In the genomic region with DNA sequence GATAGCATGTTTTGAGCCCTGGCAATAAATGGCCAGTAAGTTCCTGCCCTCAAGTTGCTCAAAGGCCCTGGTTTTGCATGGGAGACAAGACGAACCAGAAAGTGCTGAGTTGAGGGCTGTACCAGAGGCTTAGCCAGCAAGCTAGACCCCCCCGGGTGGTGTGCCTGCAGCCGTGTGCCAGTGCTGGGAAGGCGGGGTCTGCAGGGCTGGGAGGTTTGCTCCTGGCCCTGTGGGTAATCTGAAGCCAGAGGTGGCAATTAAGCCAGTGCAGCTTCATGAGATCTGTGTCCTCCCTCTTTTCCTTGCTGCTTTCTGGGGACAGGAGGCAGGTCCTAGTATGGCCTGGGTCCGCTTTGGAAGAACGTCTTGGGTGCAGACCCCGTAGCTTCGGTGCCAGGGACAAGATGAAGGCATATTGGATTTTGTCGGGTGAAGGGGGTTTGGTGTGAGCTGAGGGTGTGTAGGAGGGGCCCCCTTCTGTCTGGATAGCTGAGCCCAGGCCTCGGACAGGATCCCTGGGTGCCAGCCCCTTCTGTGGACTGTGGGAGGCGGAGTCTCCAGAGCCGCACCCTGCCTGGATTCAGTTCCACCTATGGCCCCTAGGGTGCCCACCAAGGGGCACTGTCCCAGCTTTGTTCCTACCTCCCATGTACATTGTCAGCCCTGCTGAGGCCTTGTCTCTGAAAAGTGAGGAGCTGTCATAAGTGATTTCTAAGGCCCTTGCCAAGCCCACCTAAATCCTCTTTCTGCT, we compare ENCODE assay signal across 9 cellular contexts. TPM values are rescaled to one million over a fixed set of nuclear protein-coding genes. Genes with fewer than 3 reads are reported as not detected.
DNase-seq lines count a peak whose midpoint lies in the region; ATAC-seq, FAIRE-seq and TF ChIP-seq lines count a peak whose summit lies in the region.
"Had no signal": no experiment of that assay in that cellular context is flagged by ENCODE, and none has a peak within 500 bp of the region (broad histone marks: within the 10 kb centered on the region; RNA-seq: fewer than 3 reads in every experiment).

No MANE protein-coding gene starts in this region.

- H3K4me3 ChIP-seq in GM12875 (ENCODE audit: low read depth, low read length), result no peak overlapping the region

- ATAC-seq in GM18505 (IDR thresholded peaks at IDR 0.05; ENCODE audit: unreplicated experiment) (no peak), HG03442 (IDR thresholded peaks at IDR 0.05; ENCODE audit: unreplicated experiment) (no peak)
- no peak for ATAC-seq in activated T-helper 17 cell treated with anti-CD3 and anti-CD28 coated beads, Interleukin-2, amount 50 U/mL, for 72 hours (replicated peaks)

- H3K27ac Mint-ChIP-seq in glutamatergic neuron (ENCODE audit: unreplicated experiment), result no peak overlapping the region
- no peak overlapping the region for H3K27ac Mint-ChIP-seq in activated T-helper 17 cell treated with anti-CD3 and anti-CD28 coated beads, Interleukin-2, amount 50 U/mL, for 72 hours

- TF ChIP-seq CTCF in GM12875 (IDR thresholded peaks at IDR 0.05; ENCODE audit: borderline replicate concordance, insufficient read depth, low read depth, low read length) (peak; percentile 58; the same call in 1 of the 2 replicates), glutamatergic neuron (IDR thresholded peaks at IDR 0.05; ENCODE audit: partially characterized antibody, unreplicated experiment) (peak; percentile 69)

- TF ChIP-seq POLR2A in GM18505 (IDR thresholded peaks at IDR 0.05; ENCODE audit: borderline replicate concordance, extremely low read depth, insufficient read depth, insufficient read length), result no peak

- H3K4me3 Mint-ChIP-seq in glutamatergic neuron (ENCODE audit: unreplicated experiment), result peak overlapping the region; percentile 61
- no peak overlapping the region for H3K4me3 Mint-ChIP-seq in activated T-helper 17 cell treated with anti-CD3 and anti-CD28 coated beads, Interleukin-2, amount 50 U/mL, for 72 hours

- peaks cover 14% of the 10 kb centered on the region for H3K9me3 Mint-ChIP-seq in glutamatergic neuron (ENCODE audit: unreplicated experiment)
- no peaks in the 10 kb centered on the region for H3K9me3 Mint-ChIP-seq in activated T-helper 17 cell treated with anti-CD3 and anti-CD28 coated beads, Interleukin-2, amount 50 U/mL, for 72 hours

- H3K36me3 Mint-ChIP-seq in glutamatergic neuron (ENCODE audit: unreplicated experiment), result no peaks in the 10 kb centered on the region
- H3K36me3 Mint-ChIP-seq in activated T-helper 17 cell treated with anti-CD3 and anti-CD28 coated beads, Interleukin-2, amount 50 U/mL, for 72 hours (ENCODE audit: low read depth), result no peaks in the 10 kb centered on the region

- FAIRE-seq in RCC 7860 (lab: Jason Lieb, UNC), result no peak
- FAIRE-seq: TTC549 had no signal

- peaks cover 6% of the 10 kb centered on the region for H3K27me3 Mint-ChIP-seq in glutamatergic neuron (ENCODE audit: unreplicated experiment)
- H3K27me3 Mint-ChIP-seq in activated T-helper 17 cell treated with anti-CD3 and anti-CD28 coated beads, Interleukin-2, amount 50 U/mL, for 72 hours, result peaks cover 38% of the 10 kb centered on the region

- DNase-seq in ACHN (peak; percentile 39), RCC 7860 (ENCODE audit: low spot score) (peak; percentile 43), glutamatergic neuron (peak; percentile 55), foreskin melanocyte (no peak)

- H3K4me1 Mint-ChIP-seq in glutamatergic neuron (ENCODE audit: low read depth, unreplicated experiment), result peaks cover 56% of the 10 kb centered on the region
- H3K4me1 Mint-ChIP-seq in activated T-helper 17 cell treated with anti-CD3 and anti-CD28 coated beads, Interleukin-2, amount 50 U/mL, for 72 hours, result no peaks in the 10 kb centered on the region

- in situ Hi-C loops in ACHN (cut with HindIII; ENCODE audit: low pct_ligation_motif_present, low pct_unique_long_range_greater_than_20kb, low sequenced_read_pairs), result no loop called here

RNA-seq across cellular contexts. Expression of gene ATOH8, which starts 15.6 kb away (rescaled TPM):
- total RNA-seq in glutamatergic neuron (ENCODE audit: unreplicated experiment), result 9.0 TPM
- total RNA-seq in activated T-helper 17 cell treated with anti-CD3 and anti-CD28 coated beads, Interleukin-2, amount 50 U/mL, for 72 hours, result not detected
